ENCODE assay signal across 19 cellular contexts in genomic region chr22:17403906-17404305, GRCh38. TPM values are rescaled to one million over a fixed set of nuclear protein-coding genes. Genes with fewer than 3 reads are reported as not detected.
DNase-seq lines count a peak whose midpoint lies in the region; ATAC-seq and TF ChIP-seq lines count a peak whose summit lies in the region.
"Had no signal": no experiment of that assay in that cellular context is flagged by ENCODE, and none has a peak within 500 bp of the region (broad histone marks: within the 10 kb centered on the region; RNA-seq: fewer than 3 reads in every experiment).

No MANE protein-coding gene starts in this region.

- H3K36me3 ChIP-seq in DOHH2 (ENCODE audit: control insufficient read depth, low read length) (no peaks in the 10 kb centered on the region), HEK293 (ENCODE audit: control insufficient read depth in 2 of 2, insufficient read depth in 1 of 2, low read length in 2 of 2) (no peaks in the 10 kb centered on the region; a peak in 1 of 3 replicates), endodermal cell (ENCODE audit: control insufficient read depth, insufficient read depth, low read length) (no peaks in the 10 kb centered on the region), psoas muscle (ENCODE audit: insufficient read depth in 1 of 2, low read depth in 1 of 2) (no peaks in the 10 kb centered on the region)

- H3K27ac Mint-ChIP-seq in endodermal cell = peak overlapping the region; percentile 16
- H3K27ac Mint-ChIP-seq: CD8-positive, alpha-beta memory T cell had no signal

- CTCF ChIA-PET in HEK293 (lab: Yijun Ruan, JAX) = no interaction called here

- H3K27ac ChIP-seq in DOHH2 (ENCODE audit: low read depth, low read length) (peak overlapping the region; percentile 31; the same call in 1 of the 2 replicates), HEK293 (ENCODE audit: extremely low read depth, low read depth, low read length) (no peak overlapping the region), endodermal cell (ENCODE audit: low read depth, low read length) (no peak overlapping the region), psoas muscle (peak overlapping the region; percentile 79)
- H3K27ac ChIP-seq: HL-60, PC-9 had no signal

- DNase-seq in endodermal cell (no peak), psoas muscle (peak in 1 of 2 donors; percentile 52), NCI-H1048 (lab: John Stamatoyannopoulos, UW) (no peak)
- DNase-seq: CD8-positive, alpha-beta memory T cell; HCEC 1CT; NCI-H1105; NCI-H1694 treated with DMSO at 0.1 percent for 48 hours; NCI-H345; NCI-H69; NK-92 treated with Interleukin-12 subunit alpha and Interleukin-12 subunit beta, amount 100 ng/mL, for 24 hours; PC-9; SK-N-SH had no signal

- POLR2A ChIA-PET in HEK293 (lab: Yijun Ruan, JAX) = no interaction called here

- H3K4me3 Mint-ChIP-seq in endodermal cell = no peak overlapping the region
- H3K4me3 Mint-ChIP-seq: CD8-positive, alpha-beta memory T cell had no signal

- peaks cover 75% of the 10 kb centered on the region for H3K79me2 ChIP-seq in DOHH2 (ENCODE audit: control insufficient read depth, low read length)

- WGBS in endodermal cell (ENCODE audit: insufficient coverage in 1 of 2, insufficient read length in 1 of 2), 2 experiments = 96 to 98% methylated on average over 11 to 13 of the region's 13 CpGs
- 40 to 52% (median 40%) methylated on average over 12 to 13 of the region's 13 CpGs for WGBS in psoas muscle, 3 donors

- H3F3A ChIP-seq in DOHH2 (ENCODE audit: control insufficient read depth, insufficient read depth) = peaks cover 5% of the 10 kb centered on the region; the same call in 1 of the 2 replicates

- no peak overlapping the region for H3K9ac ChIP-seq in endodermal cell (ENCODE audit: extremely low read depth, low read length, poor library complexity, severe bottlenecking)
- H3K9ac ChIP-seq: SK-N-SH had no signal

- H3K9me3 Mint-ChIP-seq in endodermal cell = no peaks in the 10 kb centered on the region

- no peaks in the 10 kb centered on the region for H3K27me3 Mint-ChIP-seq in endodermal cell (ENCODE audit: insufficient read depth)

- no peaks in the 10 kb centered on the region for H3K9me2 ChIP-seq in DOHH2 (replicated peaks; ENCODE audit: control insufficient read depth, low read length)
- H3K9me2 ChIP-seq: SK-N-SH had no signal

- H3K9me3 ChIP-seq in DOHH2 (ENCODE audit: control insufficient read depth, insufficient read depth, low read length) = no peaks in the 10 kb centered on the region
- H3K9me3 ChIP-seq in HEK293 (ENCODE audit: control insufficient read depth, insufficient read depth, low read depth, low read length) = no peaks in the 10 kb centered on the region
- H3K9me3 ChIP-seq in endodermal cell (ENCODE audit: control insufficient read depth, low read length) = no peaks in the 10 kb centered on the region
- no peaks in the 10 kb centered on the region for H3K9me3 ChIP-seq in psoas muscle
- H3K9me3 ChIP-seq: SK-N-SH had no signal

- H3K27me3 ChIP-seq in DOHH2 (ENCODE audit: control insufficient read depth, low read length) (no peaks in the 10 kb centered on the region), endodermal cell (ENCODE audit: control insufficient read depth, insufficient read depth, low read length, poor library complexity, severe bottlenecking) (no peaks in the 10 kb centered on the region), psoas muscle (ENCODE audit: insufficient read depth in 3 of 3, low read length in 2 of 3) (no peaks in the 10 kb centered on the region)

- TF ChIP-seq CTCF in DOHH2 (IDR thresholded peaks at IDR 0.05; ENCODE audit: low read depth, low read length, poor library complexity, severe bottlenecking) (no peak), HEK293 (tag by site-specific recombination; IDR thresholded peaks at IDR 0.05) (no peak), endodermal cell (conservative IDR thresholded peaks at IDR 0.05) (no peak), psoas muscle (IDR thresholded peaks at IDR 0.05) (no peak)

- H3K4me1 Mint-ChIP-seq in endodermal cell = peaks cover 27% of the 10 kb centered on the region
- H3K4me1 Mint-ChIP-seq: CD8-positive, alpha-beta memory T cell had no signal

- peaks cover 10% of the 10 kb centered on the region for H3K36me3 Mint-ChIP-seq in endodermal cell (ENCODE audit: low read depth)
- H3K36me3 Mint-ChIP-seq: CD8-positive, alpha-beta memory T cell had no signal

- ATAC-seq in psoas muscle = peak; percentile 74 to 83 (median 77)
- no peak for ATAC-seq in HG02623 (IDR thresholded peaks at IDR 0.05; ENCODE audit: unreplicated experiment)
- no peak for ATAC-seq in GM19395 (IDR thresholded peaks at IDR 0.05; ENCODE audit: unreplicated experiment)
- ATAC-seq: K562 had no signal

- peak overlapping the region; percentile 31 for H3K4me2 ChIP-seq in DOHH2 (ENCODE audit: low read length)
- H3K4me2 ChIP-seq: PC-9, SK-N-SH had no signal

- H4K20me1 ChIP-seq in DOHH2 (ENCODE audit: control insufficient read depth, insufficient read depth, low read depth, low read length) = 0 out of 2 replicates have a peak, but pooled peaks cover 5% of the 10 kb centered on the region

- H3K4me1 ChIP-seq in DOHH2 (ENCODE audit: control insufficient read depth, low read length) = peaks cover 35% of the 10 kb centered on the region
- H3K4me1 ChIP-seq in HEK293 (ENCODE audit: control insufficient read depth, insufficient read depth, low read length) = peaks cover 10% of the 10 kb centered on the region
- H3K4me1 ChIP-seq in endodermal cell (ENCODE audit: control insufficient read depth, insufficient read depth, low read length) = no peaks in the 10 kb centered on the region
- peaks cover 55% of the 10 kb centered on the region for H3K4me1 ChIP-seq in psoas muscle

- H3K4me3 ChIP-seq in DOHH2 (ENCODE audit: low read length) = peak overlapping the region; percentile 32
- H3K4me3 ChIP-seq in HEK293 (ENCODE audit: low read depth, low read length) = no peak overlapping the region
- H3K4me3 ChIP-seq in endodermal cell (ENCODE audit: low read length) = no peak overlapping the region
- no peak overlapping the region for H3K4me3 ChIP-seq in psoas muscle
- H3K4me3 ChIP-seq: K562, PC-9 had no signal

- intact Hi-C loops in psoas muscle (cut with DNase I) = no loop called here

TF ChIP-seq in HEK293, 187 proteins besides CTCF, POLR2A, EP300 and RAD21:
- TF ChIP-seq ZXDB (tag by site-specific recombination; IDR thresholded peaks at IDR 0.05) (0 out of 2 replicates have a peak, but pooled peaks have one; percentile 31), ZNF350 (tag by site-specific recombination; IDR thresholded peaks at IDR 0.05) (no peak), ZNF433 (tag by site-specific recombination; IDR thresholded peaks at IDR 0.05; ENCODE audit: low read depth) (no peak), GLIS1 (tag by site-specific recombination; IDR thresholded peaks at IDR 0.05) (peak; percentile 55)
TF ChIP-seq in HEK293: peak in this region for 2.

RNA-seq across cellular contexts. Expression of gene CECR2, which starts 34.6 kb away (rescaled TPM):
- total RNA-seq in endodermal cell = 100 to 1,000 TPM in 1 of 2 donors, 10 to 100 TPM in 1; 98.9 to 105 TPM
- polyA plus RNA-seq in endodermal cell (2013, experiment 1 of 2) = 32.6 TPM
- polyA plus RNA-seq in endodermal cell (2013, experiment 2 of 2) = 31.3 TPM
- total RNA-seq in psoas muscle = 10 to 100 TPM; 19.6 to 24.1 (median 20.5) TPM
- 1 to 10 TPM; 1.7 to 8.1 (median 3.1) TPM for polyA plus RNA-seq in psoas muscle
- total RNA-seq: CD8-positive, alpha-beta memory T cell; PC-9 had no signal
- polyA plus RNA-seq: BJ; CD8-positive, alpha-beta memory T cell; SK-N-SH had no signal

Comparison
In these comparisons a context has a peak if more than half of its experiments do, and no peak if none do; other contexts are left out.
1. H3K27ac ChIP-seq: peak in DOHH2 (single experiment) and psoas muscle (single experiment); none in HEK293 (single experiment) and endodermal cell (single experiment).
2. ATAC-seq: peak in psoas muscle (4 of 4); none in HG02623 (single experiment) and GM19395 (single experiment).